Comparison of ENCODE assay signal across 1 cellular context in the genomic region with DNA sequence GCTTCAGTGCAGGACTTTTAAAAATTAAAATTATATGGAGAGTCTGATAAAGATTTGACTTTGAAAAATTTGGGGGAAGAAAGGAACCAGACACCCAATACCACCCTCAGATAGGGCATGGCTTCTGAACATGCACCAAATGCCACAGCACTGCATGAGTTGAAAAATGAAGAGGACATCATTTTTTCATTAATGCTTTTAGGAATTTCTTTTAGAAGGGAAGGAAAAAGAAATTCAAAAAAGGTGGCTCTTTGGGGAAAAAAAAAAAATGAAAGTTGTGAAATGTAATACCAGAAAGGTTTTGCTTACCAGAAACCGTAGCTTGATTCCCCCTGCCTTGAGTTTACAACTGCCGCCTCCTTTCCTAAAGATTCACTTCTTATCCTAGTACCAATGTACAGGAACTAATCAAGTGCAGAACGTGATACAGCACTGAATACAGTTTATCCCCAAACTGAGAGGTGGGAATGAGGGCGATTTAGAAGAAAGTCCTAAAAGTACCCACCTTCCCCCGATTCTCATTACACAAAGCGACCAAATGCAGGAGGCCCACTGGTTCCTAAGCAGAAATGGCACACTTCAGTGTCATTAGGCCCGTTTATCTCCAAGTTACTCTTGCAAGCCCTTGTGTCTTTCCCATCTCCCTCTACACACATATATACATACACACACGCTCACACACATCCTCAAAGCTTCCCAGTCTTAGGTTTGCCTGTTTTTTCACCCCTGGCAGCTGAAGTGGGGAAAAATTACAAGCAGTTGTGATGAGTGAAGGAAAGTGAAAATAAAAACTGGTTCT.
TF ChIP-seq lines count a peak whose summit lies in the region.

No MANE protein-coding gene starts in this region.

TF ChIP-seq in neural cell, 6 proteins besides CTCF, POLR2A, EP300 and RAD21 (continued from another document):
- TF ChIP-seq, protein P1, sequence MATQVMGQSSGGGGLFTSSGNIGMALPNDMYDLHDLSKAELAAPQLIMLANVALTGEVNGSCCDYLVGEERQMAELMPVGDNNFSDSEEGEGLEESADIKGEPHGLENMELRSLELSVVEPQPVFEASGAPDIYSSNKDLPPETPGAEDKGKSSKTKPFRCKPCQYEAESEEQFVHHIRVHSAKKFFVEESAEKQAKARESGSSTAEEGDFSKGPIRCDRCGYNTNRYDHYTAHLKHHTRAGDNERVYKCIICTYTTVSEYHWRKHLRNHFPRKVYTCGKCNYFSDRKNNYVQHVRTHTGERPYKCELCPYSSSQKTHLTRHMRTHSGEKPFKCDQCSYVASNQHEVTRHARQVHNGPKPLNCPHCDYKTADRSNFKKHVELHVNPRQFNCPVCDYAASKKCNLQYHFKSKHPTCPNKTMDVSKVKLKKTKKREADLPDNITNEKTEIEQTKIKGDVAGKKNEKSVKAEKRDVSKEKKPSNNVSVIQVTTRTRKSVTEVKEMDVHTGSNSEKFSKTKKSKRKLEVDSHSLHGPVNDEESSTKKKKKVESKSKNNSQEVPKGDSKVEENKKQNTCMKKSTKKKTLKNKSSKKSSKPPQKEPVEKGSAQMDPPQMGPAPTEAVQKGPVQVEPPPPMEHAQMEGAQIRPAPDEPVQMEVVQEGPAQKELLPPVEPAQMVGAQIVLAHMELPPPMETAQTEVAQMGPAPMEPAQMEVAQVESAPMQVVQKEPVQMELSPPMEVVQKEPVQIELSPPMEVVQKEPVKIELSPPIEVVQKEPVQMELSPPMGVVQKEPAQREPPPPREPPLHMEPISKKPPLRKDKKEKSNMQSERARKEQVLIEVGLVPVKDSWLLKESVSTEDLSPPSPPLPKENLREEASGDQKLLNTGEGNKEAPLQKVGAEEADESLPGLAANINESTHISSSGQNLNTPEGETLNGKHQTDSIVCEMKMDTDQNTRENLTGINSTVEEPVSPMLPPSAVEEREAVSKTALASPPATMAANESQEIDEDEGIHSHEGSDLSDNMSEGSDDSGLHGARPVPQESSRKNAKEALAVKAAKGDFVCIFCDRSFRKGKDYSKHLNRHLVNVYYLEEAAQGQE (IDR thresholded peaks at IDR 0.05; ENCODE audit: borderline replicate concordance), result no peak
- TF ChIP-seq MXI1 (conservative IDR thresholded peaks at IDR 0.05; ENCODE audit: poor library complexity, severe bottlenecking), result no peak
